9 cellular contexts compared by ENCODE assay signal in the genomic region with DNA sequence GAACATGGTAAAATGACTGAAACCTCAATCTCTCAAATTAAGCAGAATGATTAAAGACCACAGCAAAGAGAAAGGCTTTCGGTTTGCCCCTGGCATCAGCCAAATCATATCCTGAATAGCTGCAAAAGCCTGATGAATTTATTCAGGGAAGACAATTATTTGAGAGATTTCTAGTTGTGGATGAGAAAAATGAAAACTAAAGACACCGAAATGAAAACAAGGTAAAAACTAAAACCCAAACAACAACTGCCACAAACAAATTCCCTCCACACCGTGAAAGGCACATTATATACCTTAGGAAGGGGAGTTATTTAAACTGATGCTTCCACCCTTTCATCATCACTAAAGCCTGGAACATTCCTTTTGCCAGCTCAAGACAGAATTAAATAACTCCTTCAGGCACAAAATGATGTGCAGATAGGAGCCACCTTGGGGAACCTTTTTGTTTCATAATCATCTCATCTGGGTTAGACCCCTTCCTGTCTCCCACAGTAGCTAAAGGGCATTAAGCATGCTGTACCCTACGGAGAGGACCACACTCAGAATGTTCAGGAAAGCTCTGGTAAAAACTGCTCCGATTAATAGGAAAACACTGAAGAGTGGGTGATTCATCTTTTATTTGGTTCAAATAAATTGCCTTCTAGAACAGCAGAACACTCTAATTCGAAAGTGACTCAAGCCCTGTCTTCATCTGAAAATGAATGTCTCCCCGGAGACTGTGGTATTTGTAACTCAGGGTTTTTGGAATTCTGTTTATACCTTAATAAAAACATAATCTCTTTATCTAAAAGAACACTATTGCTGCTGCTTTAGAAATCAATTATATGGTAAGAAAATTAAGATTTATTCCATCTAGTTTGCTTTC. TPM values are rescaled to one million over a fixed set of nuclear protein-coding genes. Genes with fewer than 3 reads are reported as not detected.
DNase-seq lines count a peak whose midpoint lies in the region; ATAC-seq, FAIRE-seq and TF ChIP-seq lines count a peak whose summit lies in the region.
"Had no signal": no experiment of that assay in that cellular context is flagged by ENCODE, and none has a peak within 500 bp of the region (broad histone marks: within the 10 kb centered on the region; RNA-seq: fewer than 3 reads in every experiment).

No MANE protein-coding gene starts in this region.

- FAIRE-seq in astrocyte (lab: Jason Lieb, UNC): peak; percentile 62
- FAIRE-seq: endometrium had no signal

- WGBS in hepatocyte (ENCODE audit: low lambda C conversion rate, missing lambda C conversion rate): 63% methylated on average over 7 of the region's 7 CpGs

- no peak for ATAC-seq in GM21786 (IDR thresholded peaks at IDR 0.05; ENCODE audit: unreplicated experiment)
- ATAC-seq in GM21825 (IDR thresholded peaks at IDR 0.05; ENCODE audit: unreplicated experiment): no peak

- peak overlapping the region; percentile 68 for H3K27ac ChIP-seq in astrocyte (ENCODE audit: low read depth, low read length)
- no peak overlapping the region for H3K27ac ChIP-seq in hepatocyte

- H3K4me1 ChIP-seq in astrocyte (ENCODE audit: insufficient read depth, low read length) (peaks cover 13% of the 10 kb centered on the region), hepatocyte (ENCODE audit: insufficient read depth) (no peaks in the 10 kb centered on the region)

- H3K27me3 ChIP-seq in astrocyte (ENCODE audit: insufficient read depth, low read length): no peaks in the 10 kb centered on the region
- H3K27me3 ChIP-seq in hepatocyte: peaks cover 11% of the 10 kb centered on the region

- peak overlapping the region; percentile 85 for H3K27ac Mint-ChIP-seq in HFFc6
- H3K27ac Mint-ChIP-seq in astrocyte (ENCODE audit: unreplicated experiment): no peak overlapping the region
- no peak overlapping the region for H3K27ac Mint-ChIP-seq in mesothelial cell of epicardium

- no peaks in the 10 kb centered on the region for H3K27me3 Mint-ChIP-seq in HFFc6 (ENCODE audit: insufficient read depth)
- H3K27me3 Mint-ChIP-seq in astrocyte (ENCODE audit: low read depth, unreplicated experiment): no peaks in the 10 kb centered on the region
- peaks cover 26% of the 10 kb centered on the region for H3K27me3 Mint-ChIP-seq in mesothelial cell of epicardium (ENCODE audit: low read depth)

- H3K79me2 ChIP-seq in astrocyte (ENCODE audit: insufficient read depth, low read length) (no peaks in the 10 kb centered on the region), hepatocyte (no peaks in the 10 kb centered on the region)

- H3K36me3 ChIP-seq in astrocyte (ENCODE audit: insufficient read depth, low read length): peaks cover 11% of the 10 kb centered on the region
- H3K36me3 ChIP-seq in hepatocyte (replicated peaks; ENCODE audit: insufficient read depth, low read depth): no peaks in the 10 kb centered on the region

- no peak overlapping the region for H2AFZ ChIP-seq in astrocyte (ENCODE audit: low read depth, low read length)
- H2AFZ ChIP-seq in hepatocyte: no peak overlapping the region

- H3K4me3 ChIP-seq in astrocyte (ENCODE audit: insufficient read depth, low read depth, low read length) (peak overlapping the region; percentile 61), hepatocyte (no peak overlapping the region)

- peak; percentile 78 for DNase-seq in AG08396 (ENCODE audit: low spot score)
- DNase-seq in HFFc6: peak; percentile 73
- DNase-seq in astrocyte (ENCODE audit: low read depth): peak; percentile 73
- DNase-seq in mesothelial cell of epicardium (ENCODE audit: low spot score in 2 of 2, unreplicated experiment in 2 of 2): no peak
- DNase-seq in hepatocyte (ENCODE audit: low spot score): no peak
- DNase-seq in erythroblast (lab: John Stamatoyannopoulos, UW): no peak

- TF ChIP-seq CTCF in HFFc6 (IDR thresholded peaks at IDR 0.05): no peak; the same call in none of the 2 replicates
- no peak for TF ChIP-seq CTCF in astrocyte (IDR thresholded peaks at IDR 0.05; ENCODE audit: insufficient read depth, low read depth, low read length)
- TF ChIP-seq CTCF in mesothelial cell of epicardium (IDR thresholded peaks at IDR 0.05; ENCODE audit: unreplicated experiment): peak; percentile 48
- TF ChIP-seq CTCF in hepatocyte (IDR thresholded peaks at IDR 0.05; ENCODE audit: poor library complexity): no peak

- H3K4me1 Mint-ChIP-seq in HFFc6 (ENCODE audit: low read depth) (peaks cover 39% of the 10 kb centered on the region), astrocyte (ENCODE audit: low read depth, unreplicated experiment) (peaks cover 7% of the 10 kb centered on the region), mesothelial cell of epicardium (peaks cover 7% of the 10 kb centered on the region)

- H3K9me3 Mint-ChIP-seq in HFFc6: no peaks in the 10 kb centered on the region
- H3K9me3 Mint-ChIP-seq in astrocyte (ENCODE audit: unreplicated experiment): no peaks in the 10 kb centered on the region
- no peaks in the 10 kb centered on the region for H3K9me3 Mint-ChIP-seq in mesothelial cell of epicardium

- H3K4me2 ChIP-seq in astrocyte (ENCODE audit: low read length) (peak overlapping the region; percentile 91), hepatocyte (no peak overlapping the region)

- H4K20me1 ChIP-seq in astrocyte (ENCODE audit: insufficient read depth, low read length): no peaks in the 10 kb centered on the region
- no peaks in the 10 kb centered on the region for H4K20me1 ChIP-seq in hepatocyte (ENCODE audit: insufficient read depth, poor library complexity, severe bottlenecking)

- no peaks in the 10 kb centered on the region for H3K9me3 ChIP-seq in astrocyte (ENCODE audit: insufficient read depth, low read depth, low read length)
- H3K9me3 ChIP-seq in hepatocyte (ENCODE audit: low read depth): no peaks in the 10 kb centered on the region

- H3K4me3 Mint-ChIP-seq in HFFc6 (peak overlapping the region; percentile 96), astrocyte (ENCODE audit: unreplicated experiment) (peak overlapping the region; percentile 81), mesothelial cell of epicardium (peak overlapping the region; percentile 65)

- H3K36me3 Mint-ChIP-seq in HFFc6 (ENCODE audit: low read depth): peaks cover 12% of the 10 kb centered on the region
- peaks cover 5% of the 10 kb centered on the region for H3K36me3 Mint-ChIP-seq in astrocyte (ENCODE audit: low read depth, unreplicated experiment)
- H3K36me3 Mint-ChIP-seq in mesothelial cell of epicardium: peaks cover 3% of the 10 kb centered on the region

- H3K9me2 ChIP-seq in hepatocyte (replicated peaks; ENCODE audit: insufficient read depth): no peaks in the 10 kb centered on the region

- no peak for TF ChIP-seq POLR2A in erythroblast (IDR thresholded peaks at IDR 0.05; ENCODE audit: low read length)

- peak overlapping the region; percentile 68 for H3K9ac ChIP-seq in astrocyte (ENCODE audit: low read length)

RNA-seq across cellular contexts. Expression of a gene that starts 9.1 kb away (rescaled TPM):
- not detected for total RNA-seq in HFFc6 (2021; fragmentation: NEBNext Ultra II Directional; extraction: Animal tissue kit (Norgen Biotek cat#: 25700))
- total RNA-seq in astrocyte (not detected in 2 replicates), mesothelial cell of epicardium (not detected in 3 replicates), hepatocyte (not detected in 2 replicates)
- polyA plus RNA-seq in hepatocyte: not detected in 2 replicates

Comparison
In these comparisons a context has a peak if more than half of its experiments do, and no peak if none do; other contexts are left out.
1. DNase-seq: peak in AG08396 (single experiment), HFFc6 (single experiment) and astrocyte (single experiment); none in mesothelial cell of epicardium (0 of 2), hepatocyte (single experiment) and erythroblast (0 of 2).
2. Peak in every context shown above with its lines, with median percentiles within 50 percentile points of each other: H3K4me3 Mint-ChIP-seq.